In the genomic region with DNA sequence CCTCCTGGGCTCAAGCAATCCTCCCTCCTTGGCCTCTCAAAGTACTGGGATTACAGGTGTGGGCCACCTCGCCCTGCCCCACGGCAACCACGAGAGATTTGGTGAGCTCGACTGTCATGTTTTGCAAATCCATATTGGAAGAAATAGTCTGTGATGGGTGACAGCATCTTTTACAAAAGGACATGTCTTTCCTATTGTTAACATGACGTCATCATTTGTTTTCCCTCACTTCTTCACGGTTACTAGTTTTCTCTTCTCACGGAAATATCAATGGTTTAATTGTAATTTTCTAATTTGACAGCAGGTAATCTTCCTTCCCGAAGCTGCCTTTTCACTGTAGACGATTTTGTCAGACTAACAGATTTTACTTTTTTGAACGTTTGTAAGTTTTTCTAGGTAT, we compare ENCODE assay signal across 27 cellular contexts.
"Had no signal": no experiment of that assay in that cellular context is flagged by ENCODE, and none has a peak within 500 bp of the region (broad histone marks: within the 10 kb centered on the region; RNA-seq: fewer than 3 reads in every experiment).

No MANE protein-coding gene starts in this region.

- H3K36me3 Mint-ChIP-seq: mesothelial cell of epicardium, naive B cell had no signal

- DNase-seq: cortex of kidney; effector CD8-positive, alpha-beta T cell; effector memory CD8-positive, alpha-beta T cell; endodermal cell; erythroblast; esophagus squamous epithelium; foreskin fibroblast; foreskin melanocyte; gastrocnemius medialis; glutamatergic neuron; head of caudate nucleus; heart right ventricle; hippocampal formation; left cardiac atrium; left lung; left ventricle myocardium superior; lower lobe of right lung; mesenchymal stem cell; mucosa of descending colon; naive B cell; naive thymus-derived CD8-positive, alpha-beta T cell had no signal

- H3K36me3 ChIP-seq: esophagus squamous epithelium, gastrocnemius medialis, heart right ventricle, left lung, lower lobe of right lung had no signal

- H3K4me1 ChIP-seq: esophagus squamous epithelium, gastrocnemius medialis, heart right ventricle, left lung, lower lobe of right lung had no signal

- H3K27me3 ChIP-seq: esophagus squamous epithelium, gastrocnemius medialis, heart right ventricle, left lung had no signal

- H3K9me3 ChIP-seq: gastrocnemius medialis, lower lobe of right lung, mucosa of descending colon had no signal

- H3K27me3 Mint-ChIP-seq: dendritic cell treated with granulocyte-macrophage colony-stimulating factor and Interleukin-4, amounts not matched to agents 40 ng/mL and 50 ng/mL, for 4 days; effector memory CD8-positive, alpha-beta T cell had no signal

- FAIRE-seq: islet of Langerhans, keratinocyte had no signal

- H3K27ac Mint-ChIP-seq: dendritic cell treated with granulocyte-macrophage colony-stimulating factor and Interleukin-4, amounts not matched to agents 40 ng/mL and 50 ng/mL, for 4 days; effector memory CD8-positive, alpha-beta T cell; endodermal cell; mesothelial cell of epicardium; naive B cell; naive thymus-derived CD8-positive, alpha-beta T cell had no signal

- H3K4me1 Mint-ChIP-seq: endodermal cell, naive B cell had no signal

- ATAC-seq: effector memory CD8-positive, alpha-beta T cell; esophagus mucosa; gastrocnemius medialis; heart right ventricle; left cardiac atrium; left lung; left ventricle myocardium superior; lower lobe of right lung; mucosa of descending colon; naive thymus-derived CD8-positive, alpha-beta T cell had no signal

- H3K4me3 Mint-ChIP-seq: dendritic cell treated with granulocyte-macrophage colony-stimulating factor and Interleukin-4, amounts not matched to agents 40 ng/mL and 50 ng/mL, for 4 days; effector memory CD8-positive, alpha-beta T cell; endodermal cell; mesothelial cell of epicardium; naive B cell; naive thymus-derived CD8-positive, alpha-beta T cell had no signal

- H3K4me3 ChIP-seq: esophagus squamous epithelium, gastrocnemius medialis, heart right ventricle, left lung, lower lobe of right lung, mucosa of descending colon had no signal

- H3K27ac ChIP-seq: epithelial cell of prostate, esophagus squamous epithelium, gastrocnemius medialis, heart right ventricle, left lung, lower lobe of right lung had no signal
